Comparison of ENCODE assay signal across 20 cellular contexts in the genomic region with DNA sequence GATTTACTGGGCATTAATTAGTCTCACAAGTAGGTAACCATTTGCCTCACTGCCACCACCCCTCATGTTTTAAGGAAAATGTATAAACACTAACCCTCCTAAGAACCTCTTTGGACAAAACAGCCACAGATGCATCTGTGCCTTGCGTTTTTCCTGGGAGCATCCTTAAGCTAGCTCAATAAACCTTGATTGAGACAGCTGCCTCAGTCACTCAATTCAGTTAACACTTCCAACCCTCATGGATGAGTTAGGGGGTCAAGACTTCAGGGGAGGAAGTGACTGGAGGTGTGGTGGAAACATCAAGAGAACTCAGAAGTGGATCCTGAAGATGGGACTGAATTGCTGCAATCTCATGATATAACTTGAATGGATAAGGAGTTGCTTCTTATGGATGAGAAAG. TPM values are rescaled to one million over a fixed set of nuclear protein-coding genes. Genes with fewer than 3 reads are reported as not detected.
DNase-seq lines count a peak whose midpoint lies in the region; ATAC-seq and TF ChIP-seq lines count a peak whose summit lies in the region.
"Had no signal": no experiment of that assay in that cellular context is flagged by ENCODE, and none has a peak within 500 bp of the region (broad histone marks: within the 10 kb centered on the region; RNA-seq: fewer than 3 reads in every experiment).

No MANE protein-coding gene starts in this region.

- H3K9me3 ChIP-seq in RWPE2 (ENCODE audit: severe bottlenecking) = no peaks in the 10 kb centered on the region
- H3K9me3 ChIP-seq in spleen = no peaks in the 10 kb centered on the region

- H3K4me1 ChIP-seq in RWPE2 (ENCODE audit: insufficient read depth, poor library complexity, severe bottlenecking) = peaks cover 25% of the 10 kb centered on the region
- peaks cover 0 to 43% (median 16%) of the 10 kb centered on the region in 6 donors for H3K4me1 ChIP-seq in spleen

- H3K27ac Mint-ChIP-seq in activated T-cell treated with anti-CD3 and anti-CD28 coated beads, Interleukin-2, amount 50 U/mL, for 24 hours = peak overlapping the region; percentile 1
- H3K27ac Mint-ChIP-seq in immature natural killer cell = peak overlapping the region; percentile 4 to 75 (median 60)
- H3K27ac Mint-ChIP-seq: CD4-positive, alpha-beta T cell; type B pancreatic cell had no signal

- DNase-seq in activated T-cell treated with anti-CD3 and anti-CD28 coated beads, Interleukin-2, amount 50 U/mL, for 24 hours = no peak
- DNase-seq in activated T-cell treated with anti-CD3 and anti-CD28 coated beads for 4 hours = no peak
- no peak for DNase-seq in RWPE2 (ENCODE audit: low spot score)
- DNase-seq in immature natural killer cell = no peak
- DNase-seq in spleen = no peak
- no peak for DNase-seq in LoVo (ENCODE audit: low spot score)
- no peak for DNase-seq in activated CD4-positive, CD25-positive, alpha-beta regulatory T cell (lab: John Stamatoyannopoulos, UW)
- DNase-seq: activated effector memory CD4-positive, alpha-beta T cell treated with anti-CD3 and anti-CD28 coated beads, Interleukin-2, amount 50 U/mL, for 16 hours; CD4-positive, alpha-beta T cell; DMS79; effector memory CD8-positive, alpha-beta T cell; kidney; mesendoderm; NCI-H1048; NCI-H2107; NCI-H526; SHP77; stimulated activated naive CD8-positive, alpha-beta T cell treated with anti-CD3 and anti-CD28 coated beads, Interleukin-15, Interleukin-2, amounts not matched to agents 100 U/mL and 50 U/mL, for 24 hours had no signal

- H3K27me3 ChIP-seq in RWPE2 (ENCODE audit: insufficient read depth, poor library complexity, severe bottlenecking) = no peaks in the 10 kb centered on the region
- no peaks in the 10 kb centered on the region for H3K27me3 ChIP-seq in spleen (replicated peaks in 1 of 7)

- no peak for TF ChIP-seq CTCF in RWPE2 (IDR thresholded peaks at IDR 0.05; ENCODE audit: poor library complexity, severe bottlenecking)
- no peak for TF ChIP-seq CTCF in spleen (IDR thresholded peaks at IDR 0.05 in 8 of 11, conservative IDR thresholded peaks at IDR 0.05 in 3 of 11)

- WGBS in spleen, 5 donors = 81 to 100% (median 93%) methylated on average over 1 of the region's 1 CpG

- no peak overlapping the region for H3K4me3 Mint-ChIP-seq in activated T-cell treated with anti-CD3 and anti-CD28 coated beads, Interleukin-2, amount 50 U/mL, for 24 hours
- peak overlapping the region in 1 of 5 donors; percentile 49 for H3K4me3 Mint-ChIP-seq in immature natural killer cell
- H3K4me3 Mint-ChIP-seq: CD4-positive, alpha-beta T cell; effector memory CD8-positive, alpha-beta T cell; type B pancreatic cell had no signal

- H3K27me3 Mint-ChIP-seq in activated T-cell treated with anti-CD3 and anti-CD28 coated beads, Interleukin-2, amount 50 U/mL, for 24 hours = no peaks in the 10 kb centered on the region
- peaks cover 0 to 3% (median 2%) of the 10 kb centered on the region in 3 donors for H3K27me3 Mint-ChIP-seq in immature natural killer cell (ENCODE audit: low read depth in 3 of 3)
- H3K27me3 Mint-ChIP-seq: CD4-positive, alpha-beta T cell; effector memory CD8-positive, alpha-beta T cell; type B pancreatic cell had no signal

- peaks cover 87% of the 10 kb centered on the region for H3K36me3 Mint-ChIP-seq in activated T-cell treated with anti-CD3 and anti-CD28 coated beads, Interleukin-2, amount 50 U/mL, for 24 hours (ENCODE audit: low read depth)
- H3K36me3 Mint-ChIP-seq in immature natural killer cell = peaks cover 8 to 39% (median 26%) of the 10 kb centered on the region in 3 donors

- H3K4me1 Mint-ChIP-seq in activated T-cell treated with anti-CD3 and anti-CD28 coated beads, Interleukin-2, amount 50 U/mL, for 24 hours (ENCODE audit: low read depth) = peaks cover 16% of the 10 kb centered on the region
- peaks cover 18 to 48% of the 10 kb centered on the region in 2 donors for H3K4me1 Mint-ChIP-seq in immature natural killer cell

- peak overlapping the region; percentile 87 for H3K27ac ChIP-seq in RWPE2 (ENCODE audit: poor library complexity, severe bottlenecking)
- peak overlapping the region in 5 of 8 donors; percentile 16 to 67 (median 56) for H3K27ac ChIP-seq in spleen

- H3K9me3 Mint-ChIP-seq in activated T-cell treated with anti-CD3 and anti-CD28 coated beads, Interleukin-2, amount 50 U/mL, for 24 hours = no peaks in the 10 kb centered on the region
- peaks cover 0 to 1% (median 0%) of the 10 kb centered on the region in 6 donors for H3K9me3 Mint-ChIP-seq in immature natural killer cell
- H3K9me3 Mint-ChIP-seq: CD4-positive, alpha-beta T cell; effector memory CD8-positive, alpha-beta T cell; type B pancreatic cell had no signal

- H3K4me3 ChIP-seq in RWPE2 (ENCODE audit: severe bottlenecking) (no peak overlapping the region), spleen (no peak overlapping the region)

- 0 out of 3 replicates have a peak, but pooled peaks have one; percentile 11 for ATAC-seq in RWPE2 (ENCODE audit: low read depth)
- ATAC-seq in HG03280 (IDR thresholded peaks at IDR 0.05; ENCODE audit: unreplicated experiment) = no peak
- ATAC-seq: effector memory CD8-positive, alpha-beta T cell; stimulated activated naive CD8-positive, alpha-beta T cell treated with anti-CD3 and anti-CD28 coated beads, Interleukin-15, Interleukin-2, amounts not matched to agents 100 U/mL and 50 U/mL, for 24 hours had no signal

- H3K36me3 ChIP-seq in RWPE2 (ENCODE audit: low read depth) (peaks cover 68% of the 10 kb centered on the region), spleen (peaks cover 0 to 98% (median 43%) of the 10 kb centered on the region in 6 donors)

- intact Hi-C loops in spleen (cut with DNase I; ENCODE audit: low total_unique reads) = no loop called here

- no peak for TF ChIP-seq POLR2A in spleen (IDR thresholded peaks at IDR 0.05)

RNA-seq across cellular contexts. Expression of a gene that starts 31.5 kb away (rescaled TPM):
- polyA plus RNA-seq in immature natural killer cell (10 to 100 TPM; 15.8 to 34.2 (median 33.2) TPM), spleen (10 to 100 TPM in 1 of 3 donors, 1 to 10 TPM in 2; 7.8 to 12.9 (median 9.2) TPM)
- 10 to 100 TPM; 20.1 to 37.5 (median 29.3) TPM for total RNA-seq in spleen
